9 cellular contexts compared by ENCODE assay signal in the genomic region with DNA sequence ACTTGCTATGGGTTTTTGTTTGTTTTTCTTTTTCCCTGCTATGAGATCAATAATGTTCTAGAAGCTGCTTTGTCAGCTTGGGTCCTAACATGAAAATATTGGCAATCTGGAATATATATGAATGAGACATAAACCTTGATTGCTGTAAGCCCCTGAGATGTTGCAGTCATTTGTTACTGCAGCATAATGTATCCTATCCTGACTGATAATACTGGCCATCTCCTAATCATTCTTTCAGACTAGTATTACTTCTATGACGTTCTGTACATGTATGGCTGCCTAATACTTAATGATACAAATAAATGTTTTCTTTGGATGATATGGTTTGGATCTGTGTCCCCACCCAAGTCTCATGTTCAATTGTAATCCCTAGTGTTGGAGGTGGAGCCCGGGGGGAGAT. TPM values are rescaled to one million over a fixed set of nuclear protein-coding genes. Genes with fewer than 3 reads are reported as not detected.
"Had no signal": no experiment of that assay in that cellular context is flagged by ENCODE, and none has a peak within 500 bp of the region (broad histone marks: within the 10 kb centered on the region; RNA-seq: fewer than 3 reads in every experiment).

No MANE protein-coding gene starts in this region.

- DNase-seq: GDM1, GF-D8 had no signal

- H3K4me3 ChIP-seq: GM12878 had no signal

- FAIRE-seq: G401.6, GM12878, GM12891, GM12892, GM18507, GM19239 had no signal

RNA-seq across cellular contexts. Expression of a gene that starts 52.4 kb away (rescaled TPM):
- total RNA-seq: G401 had no signal
